ENCODE assay signal across 17 cellular contexts in genomic region chr1:51961231-51961630, GRCh38. TPM values are rescaled to one million over a fixed set of nuclear protein-coding genes. Genes with fewer than 3 reads are reported as not detected.
DNase-seq lines count a peak whose midpoint lies in the region; ATAC-seq, FAIRE-seq and TF ChIP-seq lines count a peak whose summit lies in the region.
"Had no signal": no experiment of that assay in that cellular context is flagged by ENCODE, and none has a peak within 500 bp of the region (broad histone marks: within the 10 kb centered on the region; RNA-seq: fewer than 3 reads in every experiment).

No MANE protein-coding gene starts in this region.

- H3K27me3 ChIP-seq in GM23338 (ENCODE audit: insufficient read depth) (no peaks in the 10 kb centered on the region), MM.1S (replicated peaks; ENCODE audit: insufficient read depth, low read length) (no peaks in the 10 kb centered on the region), GM12878 (replicated peaks in 1 of 2; ENCODE audit: control insufficient read depth in 2 of 2, insufficient read depth in 2 of 2, low read length in 1 of 2) (no peaks in the 10 kb centered on the region), breast epithelium (no peaks in the 10 kb centered on the region)

- H3K4me3 ChIP-seq in GM23338: no peak overlapping the region
- no peak overlapping the region for H3K4me3 ChIP-seq in MM.1S (ENCODE audit: low read length)
- H3K4me3 ChIP-seq in GM12878: no peak overlapping the region
- H3K4me3 ChIP-seq in breast epithelium: no peak overlapping the region

- H3K9me3 ChIP-seq in MM.1S (replicated peaks; ENCODE audit: insufficient read depth, low read length) (no peaks in the 10 kb centered on the region), GM12878 (replicated peaks; ENCODE audit: control insufficient read depth, insufficient read depth, low read length) (no peaks in the 10 kb centered on the region), breast epithelium (no peaks in the 10 kb centered on the region)

- H2AFZ ChIP-seq in GM23338 (no peak overlapping the region), MM.1S (ENCODE audit: low read length) (no peak overlapping the region), GM12878 (ENCODE audit: control insufficient read depth, low read depth, low read length) (peak overlapping the region; percentile 21; the same call in 1 of the 2 replicates)

- FAIRE-seq in GM12878 (lab: Jason Lieb, UNC): no peak
- FAIRE-seq: A204.1, GM19239 had no signal

- RAD21 ChIA-PET in GM12878 (lab: Charles Lee; ENCODE audit: unreplicated experiment): interaction anchor here (0.9 to 1.9 kb wide), 5 partner anchors 11 to 65 kb away, joined by 4 to 8 read pairs (median 6); no protein-coding TSS in a partner anchor

- TF ChIP-seq POLR2A in GM12878 (IDR thresholded peaks at IDR 0.05; ENCODE audit: low read depth, low read length) (no peak), breast epithelium (IDR thresholded peaks at IDR 0.05) (no peak)

- H3K27me3 Mint-ChIP-seq in GM23338 (ENCODE audit: insufficient read depth, low read depth, poor library complexity): peaks cover 3% of the 10 kb centered on the region

- H3K4me2 ChIP-seq in GM23338: no peak overlapping the region
- no peak overlapping the region for H3K4me2 ChIP-seq in MM.1S (ENCODE audit: low read depth, low read length)
- H3K4me2 ChIP-seq in GM12878 (ENCODE audit: control insufficient read depth, insufficient read depth): no peak overlapping the region

- H3K27ac ChIP-seq in GM23338 (ENCODE audit: low read depth) (peak overlapping the region; percentile 29; the same call in 1 of the 2 replicates), MM.1S (ENCODE audit: low read length) (peak overlapping the region; percentile 4; the same call in 1 of the 2 replicates), GM12878 (ENCODE audit: control insufficient read depth, insufficient read depth) (no peak overlapping the region), breast epithelium (no peak overlapping the region)
- H3K27ac ChIP-seq: HL-60 had no signal

- no peaks in the 10 kb centered on the region for H3K9me3 Mint-ChIP-seq in GM23338
- H3K9me3 Mint-ChIP-seq: CD8-positive, alpha-beta T cell had no signal

- H3K79me2 ChIP-seq in GM23338 (replicated peaks; ENCODE audit: insufficient read depth) (peaks cover 6% of the 10 kb centered on the region; the same call in 1 of the 2 replicates), MM.1S (ENCODE audit: low read length) (peaks cover 13% of the 10 kb centered on the region), GM12878 (ENCODE audit: control insufficient read depth, insufficient read depth, low read length) (no peaks in the 10 kb centered on the region)

- peaks cover 30% of the 10 kb centered on the region for H3K4me1 Mint-ChIP-seq in GM23338

- H3K9me2 ChIP-seq in GM23338 (ENCODE audit: insufficient read depth) (no peaks in the 10 kb centered on the region), MM.1S (replicated peaks; ENCODE audit: insufficient read depth, low read length) (no peaks in the 10 kb centered on the region)

- BruUV-seq in GM12878 (replicated peaks; lab: Mats Ljungman, UMichigan): no TSS peak

- H3K4me1 ChIP-seq in GM23338 (ENCODE audit: insufficient read depth) (peaks cover 35% of the 10 kb centered on the region), MM.1S (ENCODE audit: low read length) (peaks cover 74% of the 10 kb centered on the region), GM12878 (ENCODE audit: control insufficient read depth, insufficient read depth, low read length) (peaks cover 34% of the 10 kb centered on the region), breast epithelium (no peaks in the 10 kb centered on the region)

- POLR2A ChIA-PET in GM12878 (lab: Charles Lee): interaction anchor here (0.6 to 1.5 kb wide), 2 partner anchors 11 to 253 kb away, joined by 3 to 4 read pairs; no protein-coding TSS in a partner anchor

- 25% methylated on average over 2 of the region's 2 CpGs for WGBS in GM12878 (ENCODE audit: insufficient coverage, insufficient replicate concordance, low lambda C conversion rate, missing lambda C conversion rate)

- no peak for TF ChIP-seq RAD21 in GM12878 (IDR thresholded peaks at IDR 0.05; ENCODE audit: insufficient read depth, low read depth, low read length)

- peak; percentile 41 to 71; a peak in 2 of 4 replicates for TF ChIP-seq EP300 in GM12878 (IDR thresholded peaks at IDR 0.05; ENCODE audit: borderline replicate concordance in 1 of 2, control insufficient read depth in 1 of 2, low read depth in 2 of 2, low read length in 2 of 2)

- in situ Hi-C loops in GM12878 (cut with MboI): no loop called here

- H3K9ac ChIP-seq in MM.1S (ENCODE audit: low read length) (no peak overlapping the region), GM12878 (ENCODE audit: control insufficient read depth, insufficient read depth, low read length) (no peak overlapping the region)

- no peaks in the 10 kb centered on the region; the same call in none of the 2 replicates for H3F3A ChIP-seq in GM23338 (replicated peaks; ENCODE audit: low read depth)
- peaks cover 27% of the 10 kb centered on the region for H3F3A ChIP-seq in MM.1S (ENCODE audit: insufficient read depth, low read length)

- CTCF ChIA-PET in GM12878 (lab: Yijun Ruan, JAX): interaction anchor here (1.0 to 3.8 kb wide), 6 partner anchors 8 to 40 kb away, joined by 3 to 22 read pairs (median 6); no protein-coding TSS in a partner anchor

- peaks cover 9% of the 10 kb centered on the region for H3K36me3 ChIP-seq in GM23338 (ENCODE audit: insufficient read depth)
- no peaks in the 10 kb centered on the region for H3K36me3 ChIP-seq in MM.1S (replicated peaks; ENCODE audit: insufficient read depth, low read length)
- H3K36me3 ChIP-seq in GM12878 (ENCODE audit: control insufficient read depth in 2 of 2, insufficient read depth in 2 of 2, low read length in 1 of 2): no peaks in the 10 kb centered on the region
- no peaks in the 10 kb centered on the region for H3K36me3 ChIP-seq in breast epithelium

- H3K36me3 Mint-ChIP-seq in GM23338 (ENCODE audit: low read depth): peaks cover 16% of the 10 kb centered on the region
- H3K36me3 Mint-ChIP-seq: CD8-positive, alpha-beta T cell had no signal

- SMC1A ChIA-PET in GM12878 (lab: Charles Lee; ENCODE audit: uncharacterized antibody, unreplicated experiment): interaction anchor here (0.9 to 2.8 kb wide), 9 partner anchors 8 to 62 kb away, joined by 3 to 14 read pairs (median 4); no protein-coding TSS in a partner anchor

- TF ChIP-seq CTCF in GM23338 (conservative IDR thresholded peaks at IDR 0.05; ENCODE audit: low read depth in 2 of 2) (no peak), MM.1S (IDR thresholded peaks at IDR 0.05; ENCODE audit: low read length) (no peak), GM12878 (IDR thresholded peaks at IDR 0.05 in 2 of 3, conservative IDR thresholded peaks at IDR 0.05 in 1 of 3; ENCODE audit: control insufficient read depth in 2 of 3, extremely low read depth in 1 of 3, insufficient read depth in 1 of 3, low read depth in 3 of 3, low read length in 3 of 3) (no peak), breast epithelium (IDR thresholded peaks at IDR 0.05) (no peak)

- intact Hi-C loops in GM12878 (cut with micrococcal nuclease; ENCODE audit: unreplicated experiment) (no loop called here), breast epithelium (cut with DNase I; ENCODE audit: low total_unique reads) (no loop called here)

- H4K20me1 ChIP-seq in GM23338 (replicated peaks; ENCODE audit: insufficient read depth) (no peaks in the 10 kb centered on the region; the same call in 1 of the 2 replicates), MM.1S (ENCODE audit: insufficient read depth, low read length) (no peaks in the 10 kb centered on the region), GM12878 (ENCODE audit: control insufficient read depth, insufficient read depth) (no peaks in the 10 kb centered on the region)

- no peak overlapping the region for H3K4me3 Mint-ChIP-seq in GM23338
- H3K4me3 Mint-ChIP-seq: CD8-positive, alpha-beta T cell had no signal

- ATAC-seq in GM23338: no peak
- peak; percentile 30 for ATAC-seq in GM12878
- ATAC-seq: CD8-positive, alpha-beta T cell had no signal

- H3K27ac Mint-ChIP-seq in GM23338: no peak overlapping the region; the same call in 1 of the 2 replicates
- H3K27ac Mint-ChIP-seq: CD8-positive, alpha-beta T cell had no signal

- DNase-seq in GM23338 (ENCODE audit: low spot score): no peak
- no peak for DNase-seq in MM.1S
- no peak for DNase-seq in GM12878 (ENCODE audit: low read depth, low spot score)
- DNase-seq in Kasumi-1 (lab: John Stamatoyannopoulos, UW): no peak
- no peak for DNase-seq in midbrain (lab: John Stamatoyannopoulos, UW)
- no peak for DNase-seq in breast epithelium (ENCODE audit: low spot score in 2 of 2)
- DNase-seq in AML-193 (lab: John Stamatoyannopoulos, UW): no peak
- DNase-seq: ACHN; Calu3; CD8-positive, alpha-beta T cell; DMS79 treated with DMSO at 0.1 percent for 48 hours; GF-D8; HCEC 1CT; KBM-7 had no signal

TF ChIP-seq in GM12878, 131 proteins besides CTCF, POLR2A, EP300 and RAD21 (continues in another document):
- TF ChIP-seq NFXL1 (IDR thresholded peaks at IDR 0.05; ENCODE audit: borderline replicate concordance) (no peak), WRNIP1 (IDR thresholded peaks at IDR 0.05; ENCODE audit: borderline replicate concordance, low read depth, low read length) (no peak)

RNA-seq across cellular contexts. Expression of gene RAB3B, which starts 29.3 kb away (rescaled TPM):
- 34.6 and 37.9 TPM in 2 replicates for total RNA-seq in GM23338 (2014; rRNA removed; shearing (Covaris generic))
- polyA plus RNA-seq in GM23338 (2016; fragmentation: Nextera tagmentation; extraction: Ambion mirVana) (16.3 and 18.3 TPM in 2 replicates), GM12878 (2011; rRNA removed) (0.26 and 0.29 TPM in 2 replicates), GM12878 (2014; fragmentation: Illumina TruSeq; extraction: Trizol) (0.32 and 0.35 TPM in 2 replicates), GM12878 (2014; fragmentation: Nextera tagmentation; extraction: Ambion mirVana) (under 1 TPM; 0.05 to 0.11 TPM), GM12878 (2014; rRNA removed) (0.20 and 0.24 TPM in 2 replicates), GM12878 (2016; fragmentation: Nextera tagmentation; extraction: Ambion mirVana) (under 1 TPM; 0.09 to 0.13 TPM)
- 0.64 and 0.69 TPM in 2 replicates for total RNA-seq in GM12878 (2013; cell fraction: nucleolus; rRNA removed)
- total RNA-seq in GM12878 (2014; rRNA removed) (0.22 and 0.28 TPM in 2 replicates), GM12878 (2014; rRNA removed; fragmentation: Illumina TruSeq; extraction: Trizol) (0.28 and 0.31 TPM in 2 replicates), GM12878 (2021) (0.21 and 0.28 TPM in 2 replicates), breast epithelium (1 to 10 TPM in 1 of 3 donors, under 1 TPM in 1, not detected in 1; 0.66 to 1.3 TPM)
- polyA plus RNA-seq in GM12878 (2011; ENCODE audit: low read depth): 0.08 TPM
- 0.15 TPM in 2 replicates for polyA plus RNA-seq in GM12878 (2011; cell fraction: cytosol; rRNA removed)
- 0.35 and 0.39 TPM in 2 replicates for polyA plus RNA-seq in GM12878 (2011; cell fraction: nucleus; rRNA removed)
- 0.11 and 0.13 TPM in 2 replicates for polyA plus RNA-seq in GM12878 (2012)
- 0.29 and 0.41 TPM in 2 replicates for polyA minus RNA-seq in GM12878 (2011; rRNA and poly(A)+ RNA removed)
- 0.13 TPM in 1 of 2 replicates, not detected in the other for polyA minus RNA-seq in GM12878 (2011; cell fraction: cytosol; rRNA and poly(A)+ RNA removed)
- polyA minus RNA-seq in GM12878 (2011; cell fraction: nucleus; rRNA and poly(A)+ RNA removed): 0.10 and 0.12 TPM in 2 replicates
- total RNA-seq: CD8-positive, alpha-beta T cell had no signal

Comparison
In these comparisons a context has a peak if more than half of its experiments do, and no peak if none do; other contexts are left out.
1. H3K27ac ChIP-seq: peak in GM23338 (single experiment) and MM.1S (single experiment); none in GM12878 (single experiment) and breast epithelium (0 of 2).
2. RNA of gene RAB3B, which starts 29.3 kb away (total RNA-seq): 34.6 to 37.9 TPM in GM23338; 0.66 to 1.3 TPM in breast epithelium and 0.21 to 0.69 TPM in GM12878; every median in the first group is over 10 times any median in the second.